Comparison of ENCODE assay signal across 1 cellular context in the genomic region with DNA sequence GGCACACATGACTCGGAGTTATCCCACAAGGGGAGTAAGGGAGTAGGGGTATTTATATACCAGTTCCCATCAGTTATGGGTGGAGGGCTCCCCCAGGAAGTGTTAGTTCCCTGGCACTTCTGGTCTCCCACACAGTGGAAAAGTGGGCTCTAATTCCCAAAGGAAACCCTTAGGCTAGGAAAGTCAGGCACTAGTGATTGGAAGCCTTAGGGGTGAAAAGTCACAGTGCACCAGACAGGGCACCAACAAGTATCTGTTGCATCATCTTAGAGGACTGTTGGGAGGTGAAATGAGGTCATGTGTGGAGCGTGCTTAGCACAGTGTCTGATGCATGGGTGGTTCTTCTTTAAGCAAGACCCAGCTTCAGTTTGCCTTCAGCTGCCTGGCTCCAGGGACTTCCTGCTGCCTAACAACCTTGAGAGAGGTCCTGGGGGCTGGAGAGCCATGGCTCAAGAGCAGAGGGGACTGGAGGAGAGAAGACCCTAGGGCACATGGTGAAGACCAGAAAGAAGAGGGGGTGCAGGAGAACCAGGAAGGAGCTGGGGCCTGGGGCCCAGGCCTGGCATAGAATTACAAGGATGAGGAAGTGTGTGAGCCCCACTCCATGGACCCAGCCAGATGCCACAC.
TF ChIP-seq lines count a peak whose summit lies in the region.

No MANE protein-coding gene starts in this region.

TF ChIP-seq in K562, 482 proteins besides CTCF, POLR2A, EP300 and RAD21 (continued from another document and continues in another):
- TF ChIP-seq ILK (tag; IDR thresholded peaks at IDR 0.05; ENCODE audit: borderline replicate concordance, low read depth) (no peak), MIER1 (IDR thresholded peaks at IDR 0.05; ENCODE audit: low read depth) (no peak), RBBP5 (IDR thresholded peaks at IDR 0.05; ENCODE audit: borderline replicate concordance, insufficient read depth, low read length, poor library complexity, severe bottlenecking) (no peak), SOX6 (IDR thresholded peaks at IDR 0.05) (no peak; the same call in 1 of the 2 replicates), NCOA6 (IDR thresholded peaks at IDR 0.05) (no peak), ZNF551 (CRISPR knock-in tag; IDR thresholded peaks at IDR 0.05) (no peak), TEAD2 (tag; IDR thresholded peaks at IDR 0.05) (no peak), ZNF436 (CRISPR knock-in tag; IDR thresholded peaks at IDR 0.05) (no peak), HCFC1 (IDR thresholded peaks at IDR 0.05; ENCODE audit: low read depth, low read length) (no peak), SETDB1 (IDR thresholded peaks at IDR 0.05; ENCODE audit: low read length) (no peak), MTA3 (IDR thresholded peaks at IDR 0.05; ENCODE audit: borderline replicate concordance) (peak; percentile 79; the same call in 1 of the 2 replicates), ZNF431 (CRISPR knock-in tag; IDR thresholded peaks at IDR 0.05) (no peak), HMGN3 (IDR thresholded peaks at IDR 0.05; ENCODE audit: borderline replicate concordance, extremely low read depth, insufficient read length, low read depth, low read length) (no peak), HNRNPUL1 (IDR thresholded peaks at IDR 0.05; ENCODE audit: low read length) (no peak), ZNF24 (IDR thresholded peaks at IDR 0.05) (no peak), POLR3G (IDR thresholded peaks at IDR 0.05; ENCODE audit: extremely low read depth, insufficient read length, insufficient replicate concordance) (no peak), PHB2 (IDR thresholded peaks at IDR 0.05; ENCODE audit: low read depth) (no peak), IRF2 (CRISPR knock-in tag; IDR thresholded peaks at IDR 0.05) (no peak), TEAD1 (CRISPR knock-in tag; IDR thresholded peaks at IDR 0.05) (no peak), MTA1 (IDR thresholded peaks at IDR 0.05; ENCODE audit: borderline replicate concordance) (no peak), TGIF2 (CRISPR knock-in tag; IDR thresholded peaks at IDR 0.05) (no peak), HNRNPH1 (optimal IDR thresholded peaks at IDR 0.05; ENCODE audit: low read depth, low read length) (no peak), ZNF507 (tag; conservative IDR thresholded peaks at IDR 0.05) (no peak), JUNB (CRISPR knock-in tag; conservative IDR thresholded peaks at IDR 0.05) (0 out of 2 replicates have a peak, but pooled peaks have one; percentile 37), KLF6 (CRISPR knock-in tag; IDR thresholded peaks at IDR 0.05; ENCODE audit: borderline replicate concordance) (peak; percentile 57; the same call in 1 of the 2 replicates), DMBX1 (CRISPR knock-in tag; IDR thresholded peaks at IDR 0.05; ENCODE audit: borderline replicate concordance) (peak; percentile 94), HSF4 (CRISPR knock-in tag; IDR thresholded peaks at IDR 0.05; ENCODE audit: borderline replicate concordance) (no peak; the same call in 1 of the 2 replicates), TAF15 (IDR thresholded peaks at IDR 0.05; ENCODE audit: low read depth, low read length) (no peak), CEBPG (CRISPR knock-in tag; IDR thresholded peaks at IDR 0.05) (peak; percentile 97), CEBPG (tag; conservative IDR thresholded peaks at IDR 0.05 in 1 of 2, IDR thresholded peaks at IDR 0.05 in 1 of 2) (peak; percentile 96 to 99), RFX7 (CRISPR knock-in tag; IDR thresholded peaks at IDR 0.05) (no peak), SIRT6 (IDR thresholded peaks at IDR 0.05; ENCODE audit: low read depth, low read length) (no peak), NRF1 (conservative IDR thresholded peaks at IDR 0.05 in 1 of 2, IDR thresholded peaks at IDR 0.05 in 1 of 2) (no peak), DNMT1 (IDR thresholded peaks at IDR 0.05) (no peak), NCOR1 (IDR thresholded peaks at IDR 0.05) (no peak), RUNX1 (IDR thresholded peaks at IDR 0.05; ENCODE audit: low read depth) (no peak), NFIX (CRISPR knock-in tag; IDR thresholded peaks at IDR 0.05; ENCODE audit: low read depth) (no peak), GATAD2B (IDR thresholded peaks at IDR 0.05; ENCODE audit: borderline replicate concordance) (no peak), STAT5B (CRISPR knock-in tag; IDR thresholded peaks at IDR 0.05) (no peak), ZBTB7A (IDR thresholded peaks at IDR 0.05; ENCODE audit: borderline replicate concordance, control insufficient read depth, low read depth, low read length) (no peak), SMARCE1 (IDR thresholded peaks at IDR 0.05) (no peak), ZFPM2 (CRISPR knock-in tag; IDR thresholded peaks at IDR 0.05) (no peak), RBM22 (IDR thresholded peaks at IDR 0.05; ENCODE audit: low read depth, low read length, poor library complexity, severe bottlenecking) (no peak), PHF21A (IDR thresholded peaks at IDR 0.05; ENCODE audit: borderline replicate concordance, low read depth) (no peak), CBX8 (IDR thresholded peaks at IDR 0.05; ENCODE audit: borderline replicate concordance, extremely low read depth, low read depth, low read length, poor library complexity, severe bottlenecking) (no peak), BMI1 (IDR thresholded peaks at IDR 0.05; ENCODE audit: low read length) (no peak), LEF1 (IDR thresholded peaks at IDR 0.05) (no peak), BACH1 (tag; IDR thresholded peaks at IDR 0.05) (peak; percentile 75; the same call in 1 of the 2 replicates), NFYB (IDR thresholded peaks at IDR 0.05; ENCODE audit: extremely low read depth, insufficient read length) (no peak)
- TF ChIP-seq, protein P1, sequence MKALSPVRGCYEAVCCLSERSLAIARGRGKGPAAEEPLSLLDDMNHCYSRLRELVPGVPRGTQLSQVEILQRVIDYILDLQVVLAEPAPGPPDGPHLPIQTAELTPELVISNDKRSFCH (CRISPR knock-in tag; IDR thresholded peaks at IDR 0.05): no peak
- TF ChIP-seq, protein P1 (tag; IDR thresholded peaks at IDR 0.05): 0 out of 2 replicates have a peak, but pooled peaks have one; percentile 47
- TF ChIP-seq, protein P2, sequence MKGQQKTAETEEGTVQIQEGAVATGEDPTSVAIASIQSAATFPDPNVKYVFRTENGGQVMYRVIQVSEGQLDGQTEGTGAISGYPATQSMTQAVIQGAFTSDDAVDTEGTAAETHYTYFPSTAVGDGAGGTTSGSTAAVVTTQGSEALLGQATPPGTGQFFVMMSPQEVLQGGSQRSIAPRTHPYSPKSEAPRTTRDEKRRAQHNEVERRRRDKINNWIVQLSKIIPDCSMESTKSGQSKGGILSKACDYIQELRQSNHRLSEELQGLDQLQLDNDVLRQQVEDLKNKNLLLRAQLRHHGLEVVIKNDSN (CRISPR knock-in tag; IDR thresholded peaks at IDR 0.05): peak; percentile 32; the same call in 1 of the 2 replicates
- TF ChIP-seq, protein P3, sequence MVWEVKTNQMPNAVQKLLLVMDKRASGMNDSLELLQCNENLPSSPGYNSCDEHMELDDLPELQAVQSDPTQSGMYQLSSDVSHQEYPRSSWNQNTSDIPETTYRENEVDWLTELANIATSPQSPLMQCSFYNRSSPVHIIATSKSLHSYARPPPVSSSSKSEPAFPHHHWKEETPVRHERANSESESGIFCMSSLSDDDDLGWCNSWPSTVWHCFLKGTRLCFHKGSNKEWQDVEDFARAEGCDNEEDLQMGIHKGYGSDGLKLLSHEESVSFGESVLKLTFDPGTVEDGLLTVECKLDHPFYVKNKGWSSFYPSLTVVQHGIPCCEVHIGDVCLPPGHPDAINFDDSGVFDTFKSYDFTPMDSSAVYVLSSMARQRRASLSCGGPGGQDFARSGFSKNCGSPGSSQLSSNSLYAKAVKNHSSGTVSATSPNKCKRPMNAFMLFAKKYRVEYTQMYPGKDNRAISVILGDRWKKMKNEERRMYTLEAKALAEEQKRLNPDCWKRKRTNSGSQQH (CRISPR knock-in tag; IDR thresholded peaks at IDR 0.05): no peak
- TF ChIP-seq, protein P4, sequence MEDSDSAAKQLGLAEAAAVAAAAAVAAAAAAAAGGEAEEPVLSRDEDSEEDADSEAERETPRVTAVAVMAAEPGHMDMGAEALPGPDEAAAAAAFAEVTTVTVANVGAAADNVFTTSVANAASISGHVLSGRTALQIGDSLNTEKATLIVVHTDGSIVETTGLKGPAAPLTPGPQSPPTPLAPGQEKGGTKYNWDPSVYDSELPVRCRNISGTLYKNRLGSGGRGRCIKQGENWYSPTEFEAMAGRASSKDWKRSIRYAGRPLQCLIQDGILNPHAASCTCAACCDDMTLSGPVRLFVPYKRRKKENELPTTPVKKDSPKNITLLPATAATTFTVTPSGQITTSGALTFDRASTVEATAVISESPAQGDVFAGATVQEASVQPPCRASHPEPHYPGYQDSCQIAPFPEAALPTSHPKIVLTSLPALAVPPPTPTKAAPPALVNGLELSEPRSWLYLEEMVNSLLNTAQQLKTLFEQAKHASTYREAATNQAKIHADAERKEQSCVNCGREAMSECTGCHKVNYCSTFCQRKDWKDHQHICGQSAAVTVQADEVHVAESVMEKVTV (CRISPR knock-in tag; IDR thresholded peaks at IDR 0.05): no peak
- TF ChIP-seq, protein P5, sequence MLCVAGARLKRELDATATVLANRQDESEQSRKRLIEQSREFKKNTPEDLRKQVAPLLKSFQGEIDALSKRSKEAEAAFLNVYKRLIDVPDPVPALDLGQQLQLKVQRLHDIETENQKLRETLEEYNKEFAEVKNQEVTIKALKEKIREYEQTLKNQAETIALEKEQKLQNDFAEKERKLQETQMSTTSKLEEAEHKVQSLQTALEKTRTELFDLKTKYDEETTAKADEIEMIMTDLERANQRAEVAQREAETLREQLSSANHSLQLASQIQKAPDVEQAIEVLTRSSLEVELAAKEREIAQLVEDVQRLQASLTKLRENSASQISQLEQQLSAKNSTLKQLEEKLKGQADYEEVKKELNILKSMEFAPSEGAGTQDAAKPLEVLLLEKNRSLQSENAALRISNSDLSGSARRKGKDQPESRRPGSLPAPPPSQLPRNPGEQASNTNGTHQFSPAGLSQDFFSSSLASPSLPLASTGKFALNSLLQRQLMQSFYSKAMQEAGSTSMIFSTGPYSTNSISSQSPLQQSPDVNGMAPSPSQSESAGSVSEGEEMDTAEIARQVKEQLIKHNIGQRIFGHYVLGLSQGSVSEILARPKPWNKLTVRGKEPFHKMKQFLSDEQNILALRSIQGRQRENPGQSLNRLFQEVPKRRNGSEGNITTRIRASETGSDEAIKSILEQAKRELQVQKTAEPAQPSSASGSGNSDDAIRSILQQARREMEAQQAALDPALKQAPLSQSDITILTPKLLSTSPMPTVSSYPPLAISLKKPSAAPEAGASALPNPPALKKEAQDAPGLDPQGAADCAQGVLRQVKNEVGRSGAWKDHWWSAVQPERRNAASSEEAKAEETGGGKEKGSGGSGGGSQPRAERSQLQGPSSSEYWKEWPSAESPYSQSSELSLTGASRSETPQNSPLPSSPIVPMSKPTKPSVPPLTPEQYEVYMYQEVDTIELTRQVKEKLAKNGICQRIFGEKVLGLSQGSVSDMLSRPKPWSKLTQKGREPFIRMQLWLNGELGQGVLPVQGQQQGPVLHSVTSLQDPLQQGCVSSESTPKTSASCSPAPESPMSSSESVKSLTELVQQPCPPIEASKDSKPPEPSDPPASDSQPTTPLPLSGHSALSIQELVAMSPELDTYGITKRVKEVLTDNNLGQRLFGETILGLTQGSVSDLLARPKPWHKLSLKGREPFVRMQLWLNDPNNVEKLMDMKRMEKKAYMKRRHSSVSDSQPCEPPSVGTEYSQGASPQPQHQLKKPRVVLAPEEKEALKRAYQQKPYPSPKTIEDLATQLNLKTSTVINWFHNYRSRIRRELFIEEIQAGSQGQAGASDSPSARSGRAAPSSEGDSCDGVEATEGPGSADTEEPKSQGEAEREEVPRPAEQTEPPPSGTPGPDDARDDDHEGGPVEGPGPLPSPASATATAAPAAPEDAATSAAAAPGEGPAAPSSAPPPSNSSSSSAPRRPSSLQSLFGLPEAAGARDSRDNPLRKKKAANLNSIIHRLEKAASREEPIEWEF (CRISPR knock-in tag; IDR thresholded peaks at IDR 0.05): no peak
- TF ChIP-seq, protein P6, sequence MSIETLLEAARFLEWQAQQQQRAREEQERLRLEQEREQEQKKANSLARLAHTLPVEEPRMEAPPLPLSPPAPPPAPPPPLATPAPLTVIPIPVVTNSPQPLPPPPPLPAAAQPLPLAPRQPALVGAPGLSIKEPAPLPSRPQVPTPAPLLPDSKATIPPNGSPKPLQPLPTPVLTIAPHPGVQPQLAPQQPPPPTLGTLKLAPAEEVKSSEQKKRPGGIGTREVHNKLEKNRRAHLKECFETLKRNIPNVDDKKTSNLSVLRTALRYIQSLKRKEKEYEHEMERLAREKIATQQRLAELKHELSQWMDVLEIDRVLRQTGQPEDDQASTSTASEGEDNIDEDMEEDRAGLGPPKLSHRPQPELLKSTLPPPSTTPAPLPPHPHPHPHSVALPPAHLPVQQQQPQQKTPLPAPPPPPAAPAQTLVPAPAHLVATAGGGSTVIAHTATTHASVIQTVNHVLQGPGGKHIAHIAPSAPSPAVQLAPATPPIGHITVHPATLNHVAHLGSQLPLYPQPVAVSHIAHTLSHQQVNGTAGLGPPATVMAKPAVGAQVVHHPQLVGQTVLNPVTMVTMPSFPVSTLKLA (conservative IDR thresholded peaks at IDR 0.05): no peak
- TF ChIP-seq, protein P7, sequence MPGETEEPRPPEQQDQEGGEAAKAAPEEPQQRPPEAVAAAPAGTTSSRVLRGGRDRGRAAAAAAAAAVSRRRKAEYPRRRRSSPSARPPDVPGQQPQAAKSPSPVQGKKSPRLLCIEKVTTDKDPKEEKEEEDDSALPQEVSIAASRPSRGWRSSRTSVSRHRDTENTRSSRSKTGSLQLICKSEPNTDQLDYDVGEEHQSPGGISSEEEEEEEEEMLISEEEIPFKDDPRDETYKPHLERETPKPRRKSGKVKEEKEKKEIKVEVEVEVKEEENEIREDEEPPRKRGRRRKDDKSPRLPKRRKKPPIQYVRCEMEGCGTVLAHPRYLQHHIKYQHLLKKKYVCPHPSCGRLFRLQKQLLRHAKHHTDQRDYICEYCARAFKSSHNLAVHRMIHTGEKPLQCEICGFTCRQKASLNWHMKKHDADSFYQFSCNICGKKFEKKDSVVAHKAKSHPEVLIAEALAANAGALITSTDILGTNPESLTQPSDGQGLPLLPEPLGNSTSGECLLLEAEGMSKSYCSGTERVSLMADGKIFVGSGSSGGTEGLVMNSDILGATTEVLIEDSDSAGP (CRISPR knock-in tag; IDR thresholded peaks at IDR 0.05): no peak
- TF ChIP-seq, protein P8, sequence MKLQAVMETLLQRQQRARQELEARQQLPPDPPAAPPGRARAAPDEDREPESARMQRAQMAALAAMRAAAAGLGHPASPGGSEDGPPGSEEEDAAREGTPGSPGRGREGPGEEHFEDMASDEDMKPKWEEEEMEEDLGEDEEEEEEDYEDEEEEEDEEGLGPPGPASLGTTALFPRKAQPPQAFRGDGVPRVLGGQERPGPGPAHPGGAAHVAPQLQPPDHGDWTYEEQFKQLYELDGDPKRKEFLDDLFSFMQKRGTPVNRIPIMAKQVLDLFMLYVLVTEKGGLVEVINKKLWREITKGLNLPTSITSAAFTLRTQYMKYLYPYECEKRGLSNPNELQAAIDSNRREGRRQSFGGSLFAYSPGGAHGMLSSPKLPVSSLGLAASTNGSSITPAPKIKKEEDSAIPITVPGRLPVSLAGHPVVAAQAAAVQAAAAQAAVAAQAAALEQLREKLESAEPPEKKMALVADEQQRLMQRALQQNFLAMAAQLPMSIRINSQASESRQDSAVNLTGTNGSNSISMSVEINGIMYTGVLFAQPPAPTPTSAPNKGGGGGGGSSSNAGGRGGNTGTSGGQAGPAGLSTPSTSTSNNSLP (IDR thresholded peaks at IDR 0.05; ENCODE audit: borderline replicate concordance, low read depth, low read length): no peak
